In the genomic region with DNA sequence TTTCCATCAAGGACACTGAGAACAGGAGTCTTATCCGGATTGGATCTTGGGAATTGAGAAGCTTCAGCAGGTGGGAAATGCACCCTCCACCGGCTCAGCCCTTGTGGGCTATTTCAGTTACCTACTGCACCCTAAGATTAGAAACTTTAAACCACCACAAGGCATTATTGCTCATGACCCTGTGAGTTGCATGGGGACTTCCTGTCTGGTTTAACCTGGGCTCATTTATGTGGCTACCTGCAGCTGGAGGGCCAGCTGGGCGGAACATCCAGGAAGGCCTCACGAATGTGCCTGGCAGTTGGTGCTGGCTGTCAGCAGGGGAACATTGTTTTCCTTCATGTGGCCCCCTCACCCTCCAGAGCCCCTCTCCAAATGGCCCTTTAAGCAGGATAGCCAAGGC, we compare ENCODE assay signal across 25 cellular contexts.
"Had no signal": no experiment of that assay in that cellular context is flagged by ENCODE, and none has a peak within 500 bp of the region (broad histone marks: within the 10 kb centered on the region; RNA-seq: fewer than 3 reads in every experiment).

No MANE protein-coding gene starts in this region.

- ATAC-seq: activated T-cell treated with anti-CD3 and anti-CD28 coated beads, Interleukin-2, amount 50 U/mL, for 4 hours; activated T-helper 17 cell treated with anti-CD3 and anti-CD28 coated beads, Interleukin-2, amount 50 U/mL, for 72 hours; foreskin keratinocyte; heart left ventricle; naive thymus-derived CD4-positive, alpha-beta T cell; right lobe of liver; WTC11 had no signal

- DNase-seq: activated CD4-positive, alpha-beta T cell treated with anti-CD3 and anti-CD28 coated beads for 1 hour; activated CD4-positive, alpha-beta T cell treated with anti-CD3 and anti-CD28 coated beads, Interleukin-2, amount 10 ng/mL, durations not matched to agents 7 days and 5 days; activated CD8-positive, alpha-beta memory T cell treated with anti-CD3 and anti-CD28 coated beads, Interleukin-2, amount 50 U/mL, for 48 hours; activated gamma-delta T cell treated with Interleukin-2 at 50 U/mL for 16 hours; activated naive CD4-positive, alpha-beta T cell treated with anti-CD3 and anti-CD28 coated beads, Interleukin-2, amount 50 U/mL, for 16 hours; activated T-cell treated with anti-CD3 and anti-CD28 coated beads, Interleukin-2, amount 50 U/mL, for 4 hours; amniotic stem cell; central memory CD4-positive, alpha-beta T cell; foreskin keratinocyte; heart left ventricle; hypothalamus; immature natural killer cell; kidney; midbrain; naive thymus-derived CD4-positive, alpha-beta T cell; ovary; right lobe of liver; stimulated activated CD4-positive, alpha-beta T cell treated with anti-CD3 and anti-CD28 coated beads, Interleukin-2, amount 100 ng/mL, for 48 hours; stimulated activated naive CD4-positive, alpha-beta T cell treated with Interleukin-2 at 50 U/mL for 16 hours; transverse colon had no signal

- H3K4me3 ChIP-seq: esophagus muscularis mucosa, heart left ventricle, ovary, right lobe of liver, transverse colon had no signal

- H3K27me3 ChIP-seq: esophagus muscularis mucosa, foreskin keratinocyte, heart left ventricle, ovary, right lobe of liver, transverse colon had no signal

- H3K27me3 Mint-ChIP-seq: activated CD4-positive, alpha-beta T cell treated with anti-CD3 and anti-CD28 coated beads, Interleukin-2, amount 10 ng/mL, durations not matched to agents 7 days and 5 days; progenitor cell of endocrine pancreas had no signal

- H3K27ac ChIP-seq: esophagus muscularis mucosa, foreskin keratinocyte, heart left ventricle, ovary, right lobe of liver, transverse colon had no signal

- H3K27ac Mint-ChIP-seq: activated CD4-positive, alpha-beta T cell treated with anti-CD3 and anti-CD28 coated beads, Interleukin-2, amount 10 ng/mL, durations not matched to agents 7 days and 5 days; activated T-helper 17 cell treated with anti-CD3 and anti-CD28 coated beads, Interleukin-2, amount 50 U/mL, for 72 hours; dendritic cell treated with granulocyte-macrophage colony-stimulating factor and Interleukin-4, amounts not matched to agents 40 ng/mL and 50 ng/mL, for 4 days; immature natural killer cell; naive thymus-derived CD4-positive, alpha-beta T cell; progenitor cell of endocrine pancreas; WTC11 had no signal

- H3K36me3 Mint-ChIP-seq: immature natural killer cell had no signal

- H3K4me3 Mint-ChIP-seq: activated CD4-positive, alpha-beta T cell treated with anti-CD3 and anti-CD28 coated beads, Interleukin-2, amount 10 ng/mL, durations not matched to agents 7 days and 5 days; activated T-cell treated with anti-CD3 and anti-CD28 coated beads, Interleukin-2, amount 50 U/mL, for 4 hours; activated T-helper 17 cell treated with anti-CD3 and anti-CD28 coated beads, Interleukin-2, amount 50 U/mL, for 72 hours; dendritic cell treated with granulocyte-macrophage colony-stimulating factor and Interleukin-4, amounts not matched to agents 40 ng/mL and 50 ng/mL, for 4 days; immature natural killer cell; naive thymus-derived CD4-positive, alpha-beta T cell; WTC11 had no signal

- H3K9me3 Mint-ChIP-seq: activated CD4-positive, alpha-beta T cell treated with anti-CD3 and anti-CD28 coated beads, Interleukin-2, amount 10 ng/mL, durations not matched to agents 7 days and 5 days; activated T-cell treated with anti-CD3 and anti-CD28 coated beads, Interleukin-2, amount 50 U/mL, for 4 hours; activated T-helper 17 cell treated with anti-CD3 and anti-CD28 coated beads, Interleukin-2, amount 50 U/mL, for 72 hours; dendritic cell treated with granulocyte-macrophage colony-stimulating factor and Interleukin-4, amounts not matched to agents 40 ng/mL and 50 ng/mL, for 4 days had no signal

- H3K9me3 ChIP-seq: esophagus muscularis mucosa, heart left ventricle, ovary, right lobe of liver, transverse colon had no signal

- H3K4me1 ChIP-seq: foreskin keratinocyte, right lobe of liver had no signal

- H3K36me3 ChIP-seq: esophagus muscularis mucosa, heart left ventricle, ovary, right lobe of liver, transverse colon had no signal
